12 cellular contexts compared by ENCODE assay signal in genomic region chr11:94638278-94638901, GRCh38.
DNase-seq lines count a peak whose midpoint lies in the region; ATAC-seq, FAIRE-seq and TF ChIP-seq lines count a peak whose summit lies in the region.
"Had no signal": no experiment of that assay in that cellular context is flagged by ENCODE, and none has a peak within 500 bp of the region (broad histone marks: within the 10 kb centered on the region; RNA-seq: fewer than 3 reads in every experiment).

No MANE protein-coding gene starts in this region.

- no peak for FAIRE-seq in astrocyte (lab: Jason Lieb, UNC)

- H3K27me3 ChIP-seq in astrocyte (ENCODE audit: insufficient read depth, low read length) = no peaks in the 10 kb centered on the region
- no peaks in the 10 kb centered on the region for H3K27me3 ChIP-seq in mesenchymal stem cell (ENCODE audit: control insufficient read depth in 1 of 2, insufficient read depth in 1 of 2, low read length in 2 of 2)
- H3K27me3 ChIP-seq in transverse colon = no peaks in the 10 kb centered on the region

- H3K4me3 Mint-ChIP-seq in astrocyte (ENCODE audit: unreplicated experiment) = peak overlapping the region; percentile 4

- peaks cover 4% of the 10 kb centered on the region for H3K27me3 Mint-ChIP-seq in astrocyte (ENCODE audit: low read depth, unreplicated experiment)

- 74% methylated on average over 3 of the region's 4 CpGs for WGBS in mesenchymal stem cell
- WGBS in transverse colon (ENCODE audit: low coverage in 1 of 2), 2 donors = 38 to 53% methylated on average over 1 to 4 of the region's 4 CpGs

- no peaks in the 10 kb centered on the region for H3K79me1 ChIP-seq in mesenchymal stem cell (replicated peaks; ENCODE audit: low read length, poor library complexity, severe bottlenecking)

- peak; percentile 23 for DNase-seq in astrocyte (ENCODE audit: low read depth)
- peak; percentile 14 for DNase-seq in mesenchymal stem cell
- no peak for DNase-seq in transverse colon
- no peak for DNase-seq in H4 (ENCODE audit: low spot score)
- DNase-seq: activated T-cell treated with anti-CD3 and anti-CD28 coated beads, Interleukin-2, amount 50 U/mL, for 48 hours; effector CD8-positive, alpha-beta T cell; islet precursor cell; NCI-H345; stimulated activated CD4-positive, alpha-beta T cell treated with anti-CD3 and anti-CD28 coated beads, Interleukin-2, amount 100 ng/mL, for 24 hours had no signal

- H3K18ac ChIP-seq in mesenchymal stem cell (ENCODE audit: low read depth in 1 of 2, low read length in 2 of 2) = peak overlapping the region; percentile 73 to 82

- H2AFZ ChIP-seq in astrocyte (ENCODE audit: low read depth, low read length) = peak overlapping the region; percentile 50
- peak overlapping the region; percentile 61 for H2AFZ ChIP-seq in mesenchymal stem cell (ENCODE audit: low read depth, low read length)

- no peaks in the 10 kb centered on the region for H4K20me1 ChIP-seq in astrocyte (ENCODE audit: insufficient read depth, low read length)

- peaks cover 3% of the 10 kb centered on the region for H3K36me3 Mint-ChIP-seq in astrocyte (ENCODE audit: low read depth, unreplicated experiment)

- no peak for TF ChIP-seq POLR2A in transverse colon (IDR thresholded peaks at IDR 0.05)

- no peak overlapping the region for H2BK5ac ChIP-seq in mesenchymal stem cell (ENCODE audit: low read depth, low read length, poor library complexity, severe bottlenecking)

- H3K36me3 ChIP-seq in astrocyte (ENCODE audit: insufficient read depth, low read length) (no peaks in the 10 kb centered on the region), mesenchymal stem cell (ENCODE audit: control insufficient read depth in 1 of 2, insufficient read depth in 2 of 2, low read depth in 1 of 2, low read length in 2 of 2) (no peaks in the 10 kb centered on the region), transverse colon (no peaks in the 10 kb centered on the region)

- no peak for TF ChIP-seq EP300 in transverse colon (IDR thresholded peaks at IDR 0.05; ENCODE audit: low read depth)

- ATAC-seq in HG03095 (IDR thresholded peaks at IDR 0.05; ENCODE audit: unreplicated experiment) (peak; percentile 16), HG02623 (IDR thresholded peaks at IDR 0.05; ENCODE audit: unreplicated experiment) (no peak), HG03520 (IDR thresholded peaks at IDR 0.05; ENCODE audit: unreplicated experiment) (no peak)

- peak overlapping the region; percentile 25 to 71 for H2BK12ac ChIP-seq in mesenchymal stem cell (ENCODE audit: low read length in 2 of 2)

- no peak overlapping the region for H3K27ac ChIP-seq in astrocyte (ENCODE audit: low read depth, low read length)
- peak overlapping the region; percentile 45 for H3K27ac ChIP-seq in mesenchymal stem cell (ENCODE audit: low read length, poor library complexity, severe bottlenecking)
- peak overlapping the region; percentile 11 to 61 (median 46) for H3K27ac ChIP-seq in transverse colon

- H2AK5ac ChIP-seq in mesenchymal stem cell (ENCODE audit: low read length, severe bottlenecking) = no peak overlapping the region

- no peak overlapping the region for H2BK15ac ChIP-seq in mesenchymal stem cell (ENCODE audit: low read depth, poor library complexity, severe bottlenecking)

- no peak overlapping the region for H3K23ac ChIP-seq in mesenchymal stem cell (ENCODE audit: low read length in 2 of 2)

- no peak overlapping the region for H3K14ac ChIP-seq in mesenchymal stem cell (ENCODE audit: low read length in 2 of 2)

- peak overlapping the region; percentile 47 for H3K4me2 ChIP-seq in astrocyte (ENCODE audit: low read length)
- H3K4me2 ChIP-seq in mesenchymal stem cell (ENCODE audit: low read length, poor library complexity, severe bottlenecking) = no peak overlapping the region

- in situ Hi-C loops in transverse colon (cut with MboI; ENCODE audit: low pct_ligation_motif_present in 1 of 4, low pct_unique_long_range_greater_than_20kb in 1 of 4, low sequenced_read_pairs in 3 of 4) = loop anchor here in 1 of 4 donors (25.0 kb wide), 1 partner anchor 249 kb away; no protein-coding TSS in a partner anchor

- intact Hi-C loops in transverse colon (cut with DNase I; ENCODE audit: low total_unique reads) = no loop called here

- peak overlapping the region; percentile 50 to 75 for H3K4ac ChIP-seq in mesenchymal stem cell (ENCODE audit: low read depth in 1 of 2, low read length in 2 of 2)

- H3K27ac Mint-ChIP-seq in astrocyte (ENCODE audit: unreplicated experiment) = peak overlapping the region; percentile 48

- H3K4me1 ChIP-seq in astrocyte (ENCODE audit: insufficient read depth, low read length) (no peaks in the 10 kb centered on the region), mesenchymal stem cell (ENCODE audit: control insufficient read depth, insufficient read depth, low read depth, low read length) (no peaks in the 10 kb centered on the region), transverse colon (peaks cover 0 to 9% (median 2%) of the 10 kb centered on the region in 4 donors)

- no peak overlapping the region for H3K4me3 ChIP-seq in astrocyte (ENCODE audit: insufficient read depth, low read depth, low read length)
- peak overlapping the region in 1 of 2 experiments; percentile 39 for H3K4me3 ChIP-seq in mesenchymal stem cell (ENCODE audit: insufficient read depth in 1 of 2, low read depth in 1 of 2, low read length in 2 of 2)
- H3K4me3 ChIP-seq in transverse colon = no peak overlapping the region

- H3K9me3 ChIP-seq in astrocyte (ENCODE audit: insufficient read depth, low read depth, low read length) = no peaks in the 10 kb centered on the region
- H3K9me3 ChIP-seq in mesenchymal stem cell (ENCODE audit: control insufficient read depth, low read length) = no peaks in the 10 kb centered on the region
- H3K9me3 ChIP-seq in transverse colon = no peaks in the 10 kb centered on the region

- H3K9ac ChIP-seq in astrocyte (ENCODE audit: low read length) (no peak overlapping the region), mesenchymal stem cell (ENCODE audit: low read length) (peak overlapping the region; percentile 76)

- H3K4me1 Mint-ChIP-seq in astrocyte (ENCODE audit: low read depth, unreplicated experiment) = peaks cover 23% of the 10 kb centered on the region

- H3K9me3 Mint-ChIP-seq in astrocyte (ENCODE audit: unreplicated experiment) = peaks cover 3% of the 10 kb centered on the region

- H4K91ac ChIP-seq in mesenchymal stem cell (ENCODE audit: low read length) = peak overlapping the region; percentile 61

- H2BK120ac ChIP-seq in mesenchymal stem cell (ENCODE audit: low read depth, low read length) = no peak overlapping the region

- no peaks in the 10 kb centered on the region for H3K79me2 ChIP-seq in astrocyte (ENCODE audit: insufficient read depth, low read length)

- TF ChIP-seq CTCF in astrocyte (IDR thresholded peaks at IDR 0.05; ENCODE audit: insufficient read depth, low read depth, low read length) (no peak), transverse colon (IDR thresholded peaks at IDR 0.05) (no peak)

- H4K8ac ChIP-seq in mesenchymal stem cell (ENCODE audit: low read length) = peak overlapping the region; percentile 94

Comparison
In these comparisons a context has a peak if more than half of its experiments do, and no peak if none do; other contexts are left out.
1. DNase-seq: peak in astrocyte (single experiment) and mesenchymal stem cell (single experiment); none in transverse colon (single experiment) and H4 (single experiment).